ENCODE assay signal across 20 cellular contexts in the genomic region with DNA sequence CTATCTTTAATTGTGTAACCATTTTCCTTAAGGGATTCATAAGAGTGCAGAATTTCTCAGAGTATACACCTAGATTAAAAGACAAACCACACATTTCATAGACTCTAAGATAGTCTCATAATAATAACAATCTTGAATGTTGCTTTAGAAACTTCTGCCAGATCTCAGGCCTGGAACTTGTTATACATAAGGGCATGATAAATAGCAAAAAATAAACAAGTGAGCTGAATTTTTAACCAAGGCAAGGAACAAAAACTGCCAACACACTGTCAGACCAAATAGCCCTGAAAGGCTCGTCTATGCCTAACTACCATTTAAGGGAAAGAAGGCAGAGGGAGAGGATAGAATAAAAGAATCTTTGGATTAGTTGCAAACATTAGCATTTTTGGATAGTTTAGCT.
"Had no signal": no experiment of that assay in that cellular context is flagged by ENCODE, and none has a peak within 500 bp of the region (broad histone marks: within the 10 kb centered on the region; RNA-seq: fewer than 3 reads in every experiment).

No MANE protein-coding gene starts in this region.

- H3K27ac Mint-ChIP-seq: activated CD4-positive, alpha-beta T cell treated with anti-CD3 and anti-CD28 coated beads for 36 hours; activated CD8-positive, alpha-beta memory T cell treated with anti-CD3 and anti-CD28 coated beads, Interleukin-2, amount 10 ng/mL, durations not matched to agents 7 days and 5 days; activated CD8-positive, alpha-beta T cell treated with anti-CD3 and anti-CD28 coated beads, Interleukin-2, amount 10 ng/mL, durations not matched to agents 7 days and 5 days; activated naive CD4-positive, alpha-beta T cell treated with anti-CD3 and anti-CD28 coated beads, Interleukin-2, amount 50 U/mL, for 24 hours; activated naive CD8-positive, alpha-beta T cell treated with anti-CD3 and anti-CD28 coated beads, Interleukin-2, amount 50 U/mL, for 24 hours; activated T-helper 2 cell treated with anti-CD3 and anti-CD28 coated beads, Interferon-gamma antibody, Interleukin-2, Interleukin-4, amounts not matched to agents 10 μg/mL and 5 μg/mL and 100 μg/mL, durations not matched to agents 14 hours and 24 hours and 36 hours; dendritic cell treated with granulocyte-macrophage colony-stimulating factor and Interleukin-4, amounts not matched to agents 40 ng/mL and 50 ng/mL, for 4 days; endodermal cell; nephron had no signal

- H3K27me3 ChIP-seq: esophagus squamous epithelium, foreskin keratinocyte, left lung, testis, transverse colon had no signal

- H3K4me1 ChIP-seq: esophagus squamous epithelium, foreskin keratinocyte, left lung, lower lobe of right lung, testis, transverse colon had no signal

- DNase-seq: activated CD4-positive, alpha-beta T cell treated with anti-CD3 and anti-CD28 coated beads for 36 hours; activated CD4-positive, CD25-positive, alpha-beta regulatory T cell; activated CD8-positive, alpha-beta memory T cell treated with anti-CD3 and anti-CD28 coated beads, Interleukin-2, amount 10 ng/mL, durations not matched to agents 7 days and 5 days; activated CD8-positive, alpha-beta T cell treated with anti-CD3 and anti-CD28 coated beads, Interleukin-2, amount 10 ng/mL, durations not matched to agents 7 days and 5 days; activated naive CD8-positive, alpha-beta T cell treated with anti-CD3 and anti-CD28 coated beads, Interleukin-2, amount 50 U/mL, for 24 hours; activated T-cell treated with anti-CD3 and anti-CD28 coated beads, Interleukin-2, amount 50 U/mL, for 48 hours; endodermal cell; esophagus squamous epithelium; foreskin keratinocyte; left lung; lower lobe of right lung; stimulated activated CD4-positive, alpha-beta T cell treated with anti-CD3 and anti-CD28 coated beads, Interleukin-2, amount 100 ng/mL, for 48 hours; stimulated activated naive CD4-positive, alpha-beta T cell treated with Interleukin-2 at 50 U/mL for 16 hours; testis; transverse colon had no signal

- H3K27ac ChIP-seq: esophagus squamous epithelium, foreskin keratinocyte, left lung, lower lobe of right lung, testis had no signal

- H3K4me1 Mint-ChIP-seq: activated CD4-positive, alpha-beta T cell treated with anti-CD3 and anti-CD28 coated beads for 36 hours; activated CD8-positive, alpha-beta memory T cell treated with anti-CD3 and anti-CD28 coated beads, Interleukin-2, amount 10 ng/mL, durations not matched to agents 7 days and 5 days; activated naive CD4-positive, alpha-beta T cell treated with anti-CD3 and anti-CD28 coated beads, Interleukin-2, amount 50 U/mL, for 24 hours; activated naive CD8-positive, alpha-beta T cell treated with anti-CD3 and anti-CD28 coated beads, Interleukin-2, amount 50 U/mL, for 24 hours; central memory CD8-positive, alpha-beta T cell; endodermal cell; nephron had no signal

- H3K4me3 ChIP-seq: esophagus squamous epithelium, left lung, lower lobe of right lung, testis, transverse colon had no signal

- H3K9me3 ChIP-seq: esophagus squamous epithelium, lower lobe of right lung, testis, transverse colon had no signal

- H3K27me3 Mint-ChIP-seq: activated CD4-positive, alpha-beta T cell treated with anti-CD3 and anti-CD28 coated beads for 36 hours; activated CD8-positive, alpha-beta memory T cell treated with anti-CD3 and anti-CD28 coated beads, Interleukin-2, amount 10 ng/mL, durations not matched to agents 7 days and 5 days; activated naive CD4-positive, alpha-beta T cell treated with anti-CD3 and anti-CD28 coated beads, Interleukin-2, amount 50 U/mL, for 24 hours; activated naive CD8-positive, alpha-beta T cell treated with anti-CD3 and anti-CD28 coated beads, Interleukin-2, amount 50 U/mL, for 24 hours; central memory CD8-positive, alpha-beta T cell; dendritic cell treated with granulocyte-macrophage colony-stimulating factor and Interleukin-4, amounts not matched to agents 40 ng/mL and 50 ng/mL, for 4 days had no signal

- H3K9me3 Mint-ChIP-seq: activated naive CD8-positive, alpha-beta T cell treated with anti-CD3 and anti-CD28 coated beads, Interleukin-2, amount 50 U/mL, for 24 hours; endodermal cell had no signal

- H3K36me3 ChIP-seq: esophagus squamous epithelium, left lung, lower lobe of right lung, transverse colon had no signal

- H3K4me3 Mint-ChIP-seq: activated CD4-positive, alpha-beta T cell treated with anti-CD3 and anti-CD28 coated beads for 36 hours; activated CD8-positive, alpha-beta memory T cell treated with anti-CD3 and anti-CD28 coated beads, Interleukin-2, amount 10 ng/mL, durations not matched to agents 7 days and 5 days; activated CD8-positive, alpha-beta T cell treated with anti-CD3 and anti-CD28 coated beads, Interleukin-2, amount 10 ng/mL, durations not matched to agents 7 days and 5 days; activated naive CD4-positive, alpha-beta T cell treated with anti-CD3 and anti-CD28 coated beads, Interleukin-2, amount 50 U/mL, for 24 hours; activated naive CD8-positive, alpha-beta T cell treated with anti-CD3 and anti-CD28 coated beads, Interleukin-2, amount 50 U/mL, for 24 hours; central memory CD8-positive, alpha-beta T cell; dendritic cell treated with granulocyte-macrophage colony-stimulating factor and Interleukin-4, amounts not matched to agents 40 ng/mL and 50 ng/mL, for 4 days; endodermal cell; nephron had no signal

- H3K36me3 Mint-ChIP-seq: activated CD8-positive, alpha-beta memory T cell treated with anti-CD3 and anti-CD28 coated beads, Interleukin-2, amount 10 ng/mL, durations not matched to agents 7 days and 5 days; activated naive CD4-positive, alpha-beta T cell treated with anti-CD3 and anti-CD28 coated beads, Interleukin-2, amount 50 U/mL, for 24 hours had no signal
